ENCODE assay signal across 26 cellular contexts in genomic region chr7:104175336-104175984, GRCh38. TPM values are rescaled to one million over a fixed set of nuclear protein-coding genes. Genes with fewer than 3 reads are reported as not detected.
DNase-seq lines count a peak whose midpoint lies in the region; ATAC-seq and TF ChIP-seq lines count a peak whose summit lies in the region.
"Had no signal": no experiment of that assay in that cellular context is flagged by ENCODE, and none has a peak within 500 bp of the region (broad histone marks: within the 10 kb centered on the region; RNA-seq: fewer than 3 reads in every experiment).

No MANE protein-coding gene starts in this region.

- peaks cover 81% of the 10 kb centered on the region for H3K9me3 ChIP-seq in endodermal cell (ENCODE audit: control insufficient read depth, low read length)
- H3K9me3 ChIP-seq: sigmoid colon, vagina had no signal

- H3K4me1 Mint-ChIP-seq in endodermal cell (peaks cover 7% of the 10 kb centered on the region), neural crest cell (peaks cover 24% of the 10 kb centered on the region)
- H3K4me1 Mint-ChIP-seq in activated CD8-positive, alpha-beta memory T cell treated with anti-CD3 and anti-CD28 coated beads, Interleukin-2, amount 10 ng/mL, durations not matched to agents 7 days and 5 days: peaks cover 4% of the 10 kb centered on the region
- H3K4me1 Mint-ChIP-seq: B cell; stimulated activated memory B cell treated with anti-CD40 and anti-IgM and Interleukin-4, amounts not matched to agents 10 μg/mL and 1 μg/mL and 100 μg/mL, for 72 hours; T-helper 17 cell had no signal

- peaks cover 73% of the 10 kb centered on the region for H3K36me3 Mint-ChIP-seq in endodermal cell (ENCODE audit: low read depth)
- peaks cover 61% of the 10 kb centered on the region for H3K36me3 Mint-ChIP-seq in neural crest cell (ENCODE audit: low read depth)
- peaks cover 39% of the 10 kb centered on the region for H3K36me3 Mint-ChIP-seq in activated CD8-positive, alpha-beta memory T cell treated with anti-CD3 and anti-CD28 coated beads, Interleukin-2, amount 10 ng/mL, durations not matched to agents 7 days and 5 days

- peak overlapping the region; percentile 62 for H3K27ac ChIP-seq in endodermal cell (ENCODE audit: low read depth, low read length)
- H3K27ac ChIP-seq: epithelial cell of prostate, heart left ventricle, neural progenitor cell, sigmoid colon, vagina, WERI-Rb-1 had no signal

- DNase-seq in COLO829 (ENCODE audit: low spot score) (peak; percentile 52), KBM-7 (peak; percentile 28), endodermal cell (no peak), neural crest cell (ENCODE audit: low read depth, low spot score) (no peak), HK-2 (ENCODE audit: unreplicated experiment) (no peak)
- DNase-seq in activated CD8-positive, alpha-beta memory T cell treated with anti-CD3 and anti-CD28 coated beads, Interleukin-2, amount 10 ng/mL, durations not matched to agents 7 days and 5 days: no peak
- no peak for DNase-seq in stimulated activated naive CD4-positive, alpha-beta T cell (lab: John Stamatoyannopoulos, UW)
- DNase-seq: activated CD4-positive, alpha-beta T cell treated with anti-CD3 and anti-CD28 coated beads, Interleukin-2, amount 50 U/mL, for 1 hour; activated naive CD4-positive, alpha-beta T cell; activated T-cell treated with anti-CD3 and anti-CD28 coated beads, Interleukin-2, amount 50 U/mL, for 48 hours; cerebellar nuclear complex; heart left ventricle; NCI-H1694 treated with DMSO at 0.1 percent for 48 hours; sigmoid colon; stimulated activated CD4-positive, alpha-beta T cell treated with anti-CD3 and anti-CD28 coated beads, Interleukin-4, amount 100 ng/mL, for 4 hours; T-helper 17 cell; WERI-Rb-1 had no signal

- H3K9ac ChIP-seq in endodermal cell (ENCODE audit: extremely low read depth, low read length, poor library complexity, severe bottlenecking): no peak overlapping the region
- H3K9ac ChIP-seq: neural progenitor cell had no signal

- in situ Hi-C loops in KBM-7 (cut with MboI; ENCODE audit: low pct_unique_long_range_greater_than_20kb, low sequenced_read_pairs): no loop called here

- TF ChIP-seq CTCF in endodermal cell (conservative IDR thresholded peaks at IDR 0.05) (no peak), neural crest cell (conservative IDR thresholded peaks at IDR 0.05) (no peak)

- H3K4me3 ChIP-seq in endodermal cell (ENCODE audit: low read length): no peak overlapping the region
- H3K4me3 ChIP-seq: heart left ventricle, neural progenitor cell, sigmoid colon, vagina had no signal

- ATAC-seq in activated CD8-positive, alpha-beta memory T cell treated with anti-CD3 and anti-CD28 coated beads, Interleukin-2, amount 10 ng/mL, durations not matched to agents 7 days and 5 days: no peak
- no peak for ATAC-seq in SK-N-SH treated with all-trans-retinoic acid at 6 μM for 48 hours
- ATAC-seq: HCT116; heart left ventricle; stimulated activated memory B cell treated with anti-CD40 and anti-IgM and Interleukin-4, amounts not matched to agents 10 μg/mL and 1 μg/mL and 100 μg/mL, for 72 hours; T-helper 17 cell had no signal

- no peaks in the 10 kb centered on the region for H3K27me3 ChIP-seq in endodermal cell (ENCODE audit: control insufficient read depth, insufficient read depth, low read length, poor library complexity, severe bottlenecking)
- H3K27me3 ChIP-seq: heart left ventricle, neural progenitor cell, sigmoid colon, vagina had no signal

- no peak overlapping the region for H3K4me3 Mint-ChIP-seq in endodermal cell
- H3K4me3 Mint-ChIP-seq in neural crest cell: no peak overlapping the region
- no peak overlapping the region for H3K4me3 Mint-ChIP-seq in activated CD8-positive, alpha-beta memory T cell treated with anti-CD3 and anti-CD28 coated beads, Interleukin-2, amount 10 ng/mL, durations not matched to agents 7 days and 5 days
- H3K4me3 Mint-ChIP-seq: B cell; brain; neural progenitor cell; stimulated activated memory B cell treated with anti-CD40 and anti-IgM and Interleukin-4, amounts not matched to agents 10 μg/mL and 1 μg/mL and 100 μg/mL, for 72 hours; T-helper 17 cell had no signal

- peaks cover 54% of the 10 kb centered on the region for H3K9me3 Mint-ChIP-seq in endodermal cell
- peaks cover 19% of the 10 kb centered on the region for H3K9me3 Mint-ChIP-seq in neural crest cell
- peaks cover 15% of the 10 kb centered on the region for H3K9me3 Mint-ChIP-seq in activated CD8-positive, alpha-beta memory T cell treated with anti-CD3 and anti-CD28 coated beads, Interleukin-2, amount 10 ng/mL, durations not matched to agents 7 days and 5 days (ENCODE audit: low read depth)

- H3K4me1 ChIP-seq in endodermal cell (ENCODE audit: control insufficient read depth, insufficient read depth, low read length): no peaks in the 10 kb centered on the region
- H3K4me1 ChIP-seq: heart left ventricle, neural progenitor cell, sigmoid colon, vagina had no signal

- WGBS in endodermal cell (ENCODE audit: insufficient coverage in 1 of 2, insufficient read length in 1 of 2), 2 experiments: 69% methylated on average over 2 of the region's 2 CpGs; no CpG with 5 or more reads in 1 of the 2 experiments

- CTCF ChIA-PET in activated CD8-positive, alpha-beta memory T cell treated with anti-CD3 and anti-CD28 coated beads, Interleukin-2, amount 10 ng/mL, durations not matched to agents 7 days and 5 days (lab: Charles Lee): no interaction called here

- H3K27ac Mint-ChIP-seq in endodermal cell (no peak overlapping the region), neural crest cell (ENCODE audit: unreplicated experiment) (peak overlapping the region; percentile 83)
- H3K27ac Mint-ChIP-seq in activated CD8-positive, alpha-beta memory T cell treated with anti-CD3 and anti-CD28 coated beads, Interleukin-2, amount 10 ng/mL, durations not matched to agents 7 days and 5 days: no peak overlapping the region
- H3K27ac Mint-ChIP-seq: B cell; progenitor cell of endocrine pancreas; stimulated activated memory B cell treated with anti-CD40 and anti-IgM and Interleukin-4, amounts not matched to agents 10 μg/mL and 1 μg/mL and 100 μg/mL, for 72 hours; T-helper 17 cell had no signal

- peaks cover 58% of the 10 kb centered on the region for H3K36me3 ChIP-seq in endodermal cell (ENCODE audit: control insufficient read depth, insufficient read depth, low read length)

- H3K27me3 Mint-ChIP-seq in endodermal cell (ENCODE audit: insufficient read depth) (no peaks in the 10 kb centered on the region), neural crest cell (ENCODE audit: low read depth) (no peaks in the 10 kb centered on the region)
- H3K27me3 Mint-ChIP-seq in activated CD8-positive, alpha-beta memory T cell treated with anti-CD3 and anti-CD28 coated beads, Interleukin-2, amount 10 ng/mL, durations not matched to agents 7 days and 5 days: no peaks in the 10 kb centered on the region
- H3K27me3 Mint-ChIP-seq: B cell; brain; progenitor cell of endocrine pancreas; stimulated activated memory B cell treated with anti-CD40 and anti-IgM and Interleukin-4, amounts not matched to agents 10 μg/mL and 1 μg/mL and 100 μg/mL, for 72 hours; T-helper 17 cell had no signal

TF ChIP-seq in SK-N-SH treated with all-trans-retinoic acid at 6 μM for 48 hours, 23 proteins besides CTCF, POLR2A, EP300 and RAD21:
- TF ChIP-seq TCF4 (CRISPR knock-in tag; IDR thresholded peaks at IDR 0.05; ENCODE audit: borderline replicate concordance) (no peak), TSHZ2 (CRISPR knock-in tag; IDR thresholded peaks at IDR 0.05) (no peak), ESRRG (CRISPR knock-in tag; IDR thresholded peaks at IDR 0.05) (no peak)

RNA-seq across cellular contexts. Expression of gene ORC5, which starts 32.4 kb away (rescaled TPM):
- total RNA-seq in endodermal cell (10 to 100 TPM; 22.5 to 22.7 TPM), neural crest cell (27.9 and 31.3 TPM in 2 replicates)
- polyA plus RNA-seq in endodermal cell (2013, experiment 1 of 2): 22.2 TPM
- polyA plus RNA-seq in endodermal cell (2013, experiment 2 of 2): 21.7 TPM
- 10 to 100 TPM; 22.0 to 24.9 TPM for total RNA-seq in activated CD8-positive, alpha-beta memory T cell treated with anti-CD3 and anti-CD28 coated beads, Interleukin-2, amount 10 ng/mL, durations not matched to agents 7 days and 5 days

Comparison
In these comparisons a context has a peak if more than half of its experiments do, and no peak if none do; other contexts are left out.
1. DNase-seq: peak in COLO829 (single experiment) and KBM-7 (single experiment); none in endodermal cell (single experiment), neural crest cell (single experiment), HK-2 (single experiment), activated CD8-positive, alpha-beta memory T cell treated with anti-CD3 and anti-CD28 coated beads, Interleukin-2, amount 10 ng/mL, durations not matched to agents 7 days and 5 days (single experiment) and stimulated activated naive CD4-positive, alpha-beta T cell (0 of 6).